Comparison of ENCODE assay signal across 14 cellular contexts in the genomic region with DNA sequence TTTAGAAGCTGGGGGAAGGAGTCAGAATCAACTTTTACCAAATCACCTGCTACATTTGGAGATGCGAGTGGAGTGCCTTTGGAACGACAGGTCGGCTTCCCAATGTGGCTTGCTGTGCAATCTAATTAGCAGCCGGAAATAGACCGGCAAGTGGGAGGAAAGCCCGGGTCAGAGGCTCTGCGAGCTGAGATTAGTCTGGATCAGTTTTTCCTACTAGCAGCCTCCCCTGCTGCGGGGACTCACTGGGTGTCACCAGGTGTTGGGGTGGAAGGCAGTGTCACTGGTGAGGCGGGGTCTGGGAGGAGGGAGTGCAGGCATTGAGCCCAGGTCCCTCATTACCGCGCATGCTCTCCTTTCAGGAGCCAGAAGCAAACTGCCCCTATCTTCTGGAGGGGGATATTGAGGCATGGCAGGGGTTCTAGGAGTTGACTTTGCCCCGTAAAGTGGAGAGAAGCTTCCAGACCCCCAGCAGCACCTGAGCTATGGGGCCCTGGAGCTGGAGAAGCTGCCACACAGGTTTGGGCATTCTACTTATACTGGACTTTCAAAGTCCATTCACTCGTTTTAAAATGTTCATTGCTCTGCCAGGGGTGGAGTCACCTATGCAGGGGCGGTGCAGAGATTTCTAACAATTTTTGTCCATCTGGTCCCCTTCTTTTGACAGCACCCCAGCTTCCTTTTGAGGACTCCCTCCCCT. TPM values are rescaled to one million over a fixed set of nuclear protein-coding genes. Genes with fewer than 3 reads are reported as not detected.
DNase-seq lines count a peak whose midpoint lies in the region; ATAC-seq and TF ChIP-seq lines count a peak whose summit lies in the region.
"Had no signal": no experiment of that assay in that cellular context is flagged by ENCODE, and none has a peak within 500 bp of the region (broad histone marks: within the 10 kb centered on the region; RNA-seq: fewer than 3 reads in every experiment).

No MANE protein-coding gene starts in this region.

- H3K36me3 Mint-ChIP-seq in MCF 10A (ENCODE audit: insufficient read depth, unreplicated experiment), result peaks cover 34% of the 10 kb centered on the region
- H3K36me3 Mint-ChIP-seq in endodermal cell (ENCODE audit: low read depth), result peaks cover 35% of the 10 kb centered on the region
- H3K36me3 Mint-ChIP-seq in nephron (ENCODE audit: low read depth), result peaks cover 47% of the 10 kb centered on the region
- H3K36me3 Mint-ChIP-seq in CD4-positive, alpha-beta T cell (ENCODE audit: low read depth), result no peaks in the 10 kb centered on the region

- ATAC-seq in HG03378 (IDR thresholded peaks at IDR 0.05; ENCODE audit: unreplicated experiment) (no peak), HG03159 (IDR thresholded peaks at IDR 0.05; ENCODE audit: unreplicated experiment) (no peak), HG02763 (IDR thresholded peaks at IDR 0.05; ENCODE audit: unreplicated experiment) (no peak)
- ATAC-seq in CD4-positive, alpha-beta T cell (ENCODE audit: poor library complexity), result no peak
- ATAC-seq: activated CD8-positive, alpha-beta T cell treated with anti-CD3 and anti-CD28 coated beads, Interleukin-2, amount 10 ng/mL, durations not matched to agents 7 days and 5 days; GM12878 had no signal

- CTCF ChIA-PET in MCF 10A (lab: Yijun Ruan, JAX), result interaction anchor here (0.6 to 4.7 kb wide), 4 partner anchors 8 to 378 kb away, joined by 3 to 38 read pairs (median 6); a partner anchor contains a TSS
- CTCF ChIA-PET in CD4-positive, alpha-beta T cell (lab: Charles Lee), result no interaction called here

- H3K27me3 Mint-ChIP-seq in MCF 10A (ENCODE audit: insufficient read depth, unreplicated experiment) (no peaks in the 10 kb centered on the region), endodermal cell (ENCODE audit: insufficient read depth) (no peaks in the 10 kb centered on the region), nephron (ENCODE audit: low read depth) (peaks cover 18% of the 10 kb centered on the region)
- peaks cover 8% of the 10 kb centered on the region for H3K27me3 Mint-ChIP-seq in CD4-positive, alpha-beta T cell

- H3K36me3 ChIP-seq in breast epithelium (no peaks in the 10 kb centered on the region), endodermal cell (ENCODE audit: control insufficient read depth, insufficient read depth, low read length) (peaks cover 63% of the 10 kb centered on the region)

- no peak for DNase-seq in breast epithelium (ENCODE audit: low spot score in 2 of 2)
- no peak for DNase-seq in MCF 10A (ENCODE audit: unreplicated experiment)
- DNase-seq in endodermal cell, result no peak
- no peak for DNase-seq in CD4-positive, alpha-beta T cell
- DNase-seq: activated CD8-positive, alpha-beta T cell treated with anti-CD3 and anti-CD28 coated beads, Interleukin-2, amount 10 ng/mL, durations not matched to agents 7 days and 5 days; central memory CD4-positive, alpha-beta T cell; DND-41; NCI-H446 treated with DMSO at 0.1 percent for 48 hours; trophoblast cell had no signal

- H3K4me3 ChIP-seq in breast epithelium (peak overlapping the region in 2 of 3 donors; percentile 15 to 43), endodermal cell (ENCODE audit: low read length) (no peak overlapping the region)
- H3K4me3 ChIP-seq: GM12878 had no signal

- no peak for TF ChIP-seq CTCF in breast epithelium (IDR thresholded peaks at IDR 0.05)
- no peak for TF ChIP-seq CTCF in MCF 10A (IDR thresholded peaks at IDR 0.05; ENCODE audit: unreplicated experiment)
- no peak for TF ChIP-seq CTCF in endodermal cell (conservative IDR thresholded peaks at IDR 0.05)
- TF ChIP-seq CTCF in nephron (IDR thresholded peaks at IDR 0.05; ENCODE audit: unreplicated experiment in 3 of 3), result no peak
- TF ChIP-seq CTCF in CD4-positive, alpha-beta T cell (IDR thresholded peaks at IDR 0.05), result no peak

- intact Hi-C loops in breast epithelium (cut with DNase I; ENCODE audit: low total_unique reads) (no loop called here), MCF 10A (cut with micrococcal nuclease) (no loop called here)
- intact Hi-C loops in CD4-positive, alpha-beta T cell (cut with DNase I, micrococcal nuclease), result no loop called here

- POLR2A ChIA-PET in MCF 10A (lab: Yijun Ruan, JAX), result interaction anchor here (0.8 to 1.9 kb wide), 2 partner anchors 9 to 15 kb away, joined by 3 to 8 read pairs; no protein-coding TSS in a partner anchor
- POLR2A ChIA-PET in CD4-positive, alpha-beta T cell (lab: Charles Lee), result no interaction called here

- H3K27ac Mint-ChIP-seq in MCF 10A (ENCODE audit: low read depth, unreplicated experiment) (no peak overlapping the region), endodermal cell (no peak overlapping the region), nephron (peak overlapping the region; percentile 54 to 86 (median 83))
- H3K27ac Mint-ChIP-seq in CD4-positive, alpha-beta T cell, result no peak overlapping the region
- H3K27ac Mint-ChIP-seq: activated CD8-positive, alpha-beta T cell treated with anti-CD3 and anti-CD28 coated beads, Interleukin-2, amount 10 ng/mL, durations not matched to agents 7 days and 5 days had no signal

- H3K27ac ChIP-seq in breast epithelium (peak overlapping the region; percentile 60 to 77), endodermal cell (ENCODE audit: low read depth, low read length) (peak overlapping the region; percentile 73)
- H3K27ac ChIP-seq in CD4-positive, alpha-beta T cell (ENCODE audit: low read depth, low read length), result no peak overlapping the region

- H3K4me1 Mint-ChIP-seq in MCF 10A (ENCODE audit: insufficient read depth, unreplicated experiment) (peaks cover 22% of the 10 kb centered on the region), endodermal cell (peaks cover 10% of the 10 kb centered on the region), nephron (peaks cover 55% of the 10 kb centered on the region)
- H3K4me1 Mint-ChIP-seq in CD4-positive, alpha-beta T cell (ENCODE audit: low read depth), result no peaks in the 10 kb centered on the region

- BruUV-seq in MCF 10A (replicated peaks; lab: Mats Ljungman, UMichigan), result no TSS peak

- no peak for TF ChIP-seq POLR2A in breast epithelium (IDR thresholded peaks at IDR 0.05)

- H3K9me3 Mint-ChIP-seq in MCF 10A (ENCODE audit: unreplicated experiment), result no peaks in the 10 kb centered on the region
- peaks cover 3% of the 10 kb centered on the region for H3K9me3 Mint-ChIP-seq in endodermal cell
- H3K9me3 Mint-ChIP-seq in nephron, result peaks cover 3% of the 10 kb centered on the region
- no peaks in the 10 kb centered on the region for H3K9me3 Mint-ChIP-seq in CD4-positive, alpha-beta T cell

- H3K27me3 ChIP-seq in breast epithelium (no peaks in the 10 kb centered on the region), endodermal cell (ENCODE audit: control insufficient read depth, insufficient read depth, low read length, poor library complexity, severe bottlenecking) (no peaks in the 10 kb centered on the region)
- no peaks in the 10 kb centered on the region for H3K27me3 ChIP-seq in CD4-positive, alpha-beta T cell (ENCODE audit: control insufficient read depth, insufficient read depth, low read length)

- H3K4me3 Mint-ChIP-seq in MCF 10A (ENCODE audit: unreplicated experiment), result no peak overlapping the region
- no peak overlapping the region for H3K4me3 Mint-ChIP-seq in endodermal cell
- H3K4me3 Mint-ChIP-seq in nephron, result peak overlapping the region in 1 of 3 experiments; percentile 5
- H3K4me3 Mint-ChIP-seq in CD4-positive, alpha-beta T cell, result no peak overlapping the region
- H3K4me3 Mint-ChIP-seq: activated CD8-positive, alpha-beta T cell treated with anti-CD3 and anti-CD28 coated beads, Interleukin-2, amount 10 ng/mL, durations not matched to agents 7 days and 5 days had no signal

- no peak overlapping the region for H3K9ac ChIP-seq in endodermal cell (ENCODE audit: extremely low read depth, low read length, poor library complexity, severe bottlenecking)

- WGBS in endodermal cell (ENCODE audit: insufficient coverage in 1 of 2, insufficient read length in 1 of 2), 2 experiments, result 89 to 93% methylated on average over 9 to 14 of the region's 14 CpGs

- no peaks in the 10 kb centered on the region for H3K4me1 ChIP-seq in breast epithelium
- peaks cover 3% of the 10 kb centered on the region for H3K4me1 ChIP-seq in endodermal cell (ENCODE audit: control insufficient read depth, insufficient read depth, low read length)

- H3K9me3 ChIP-seq in breast epithelium, result peaks cover 0 to 8% of the 10 kb centered on the region in 2 donors
- H3K9me3 ChIP-seq in endodermal cell (ENCODE audit: control insufficient read depth, low read length), result no peaks in the 10 kb centered on the region
- no peaks in the 10 kb centered on the region for H3K9me3 ChIP-seq in CD4-positive, alpha-beta T cell (ENCODE audit: control insufficient read depth, low read length)

RNA-seq across cellular contexts. Expression of a gene that starts 11.1 kb away (rescaled TPM):
- total RNA-seq in breast epithelium (10 to 100 TPM; 36.3 to 62.5 (median 58.0) TPM), MCF 10A (2022) (68.7 and 82.2 TPM in 2 replicates), endodermal cell (100 to 1,000 TPM in 1 of 2 donors, 10 to 100 TPM in 1; 75.7 to 146 TPM)
- 55.0 TPM for polyA plus RNA-seq in endodermal cell (2013, experiment 1 of 2)
- 66.7 TPM for polyA plus RNA-seq in endodermal cell (2013, experiment 2 of 2)
- total RNA-seq in CD4-positive, alpha-beta T cell, result 1 to 10 TPM; 1.5 to 2.8 TPM

Comparison
In these comparisons a context has a peak if more than half of its experiments do, and no peak if none do; other contexts are left out.
1. H3K27ac Mint-ChIP-seq: peak in nephron (3 of 3); none in MCF 10A (single experiment), endodermal cell (single experiment) and CD4-positive, alpha-beta T cell (single experiment).
2. RNA of a gene that starts 11.1 kb away (total RNA-seq): 75.7 to 146 TPM in endodermal cell, 68.7 to 82.2 TPM in MCF 10A and 36.3 to 62.5 TPM in breast epithelium; 1.5 to 2.8 TPM in CD4-positive, alpha-beta T cell; every median in the first group is over 4 times any median in the second.